2 cellular contexts compared by ENCODE assay signal in genomic region chr19:5154799-5155426, GRCh38.
TF ChIP-seq lines count a peak whose summit lies in the region.

No MANE protein-coding gene starts in this region.

TF ChIP-seq in SK-N-SH treated with all-trans-retinoic acid at 6 μM for 48 hours, 23 proteins besides CTCF, POLR2A, EP300 and RAD21 (continued from another document):
- TF ChIP-seq, protein P1, sequence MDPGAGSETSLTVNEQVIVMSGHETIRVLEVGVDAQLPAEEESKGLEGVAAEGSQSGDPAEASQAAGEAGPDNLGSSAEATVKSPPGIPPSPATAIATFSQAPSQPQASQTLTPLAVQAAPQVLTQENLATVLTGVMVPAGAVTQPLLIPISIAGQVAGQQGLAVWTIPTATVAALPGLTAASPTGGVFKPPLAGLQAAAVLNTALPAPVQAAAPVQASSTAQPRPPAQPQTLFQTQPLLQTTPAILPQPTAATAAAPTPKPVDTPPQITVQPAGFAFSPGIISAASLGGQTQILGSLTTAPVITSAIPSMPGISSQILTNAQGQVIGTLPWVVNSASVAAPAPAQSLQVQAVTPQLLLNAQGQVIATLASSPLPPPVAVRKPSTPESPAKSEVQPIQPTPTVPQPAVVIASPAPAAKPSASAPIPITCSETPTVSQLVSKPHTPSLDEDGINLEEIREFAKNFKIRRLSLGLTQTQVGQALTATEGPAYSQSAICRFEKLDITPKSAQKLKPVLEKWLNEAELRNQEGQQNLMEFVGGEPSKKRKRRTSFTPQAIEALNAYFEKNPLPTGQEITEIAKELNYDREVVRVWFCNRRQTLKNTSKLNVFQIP (CRISPR knock-in tag; IDR thresholded peaks at IDR 0.05; ENCODE audit: borderline replicate concordance, low read depth), result no peak
- TF ChIP-seq CSDC2 (CRISPR knock-in tag; IDR thresholded peaks at IDR 0.05) (no peak), GLIS3 (CRISPR knock-in tag; IDR thresholded peaks at IDR 0.05) (no peak), OSR1 (CRISPR knock-in tag; IDR thresholded peaks at IDR 0.05) (no peak), RARB (CRISPR knock-in tag; IDR thresholded peaks at IDR 0.05) (no peak), BACH2 (CRISPR knock-in tag; IDR thresholded peaks at IDR 0.05; ENCODE audit: borderline replicate concordance) (no peak), ZFP30 (CRISPR knock-in tag; IDR thresholded peaks at IDR 0.05) (no peak), ISL1 (CRISPR knock-in tag; IDR thresholded peaks at IDR 0.05) (no peak), TOX (CRISPR knock-in tag; IDR thresholded peaks at IDR 0.05; ENCODE audit: borderline replicate concordance) (no peak), SNAI2 (CRISPR knock-in tag; IDR thresholded peaks at IDR 0.05) (no peak), ZNF8 (CRISPR knock-in tag; IDR thresholded peaks at IDR 0.05) (no peak), ZNF565 (CRISPR knock-in tag; conservative IDR thresholded peaks at IDR 0.05; ENCODE audit: low read depth) (no peak), PPARA (CRISPR knock-in tag; IDR thresholded peaks at IDR 0.05; ENCODE audit: borderline replicate concordance) (no peak), ZC3H10 (CRISPR knock-in tag; IDR thresholded peaks at IDR 0.05) (no peak), TSHZ2 (CRISPR knock-in tag; IDR thresholded peaks at IDR 0.05) (no peak), ZFP3 (CRISPR knock-in tag; IDR thresholded peaks at IDR 0.05) (no peak), CSRNP3 (CRISPR knock-in tag; IDR thresholded peaks at IDR 0.05) (no peak), ARNTL (CRISPR knock-in tag; IDR thresholded peaks at IDR 0.05; ENCODE audit: borderline replicate concordance, low read depth) (no peak), PATZ1 (CRISPR knock-in tag; IDR thresholded peaks at IDR 0.05; ENCODE audit: borderline replicate concordance) (no peak)
TF ChIP-seq in SK-N-SH treated with all-trans-retinoic acid at 6 μM for 48 hours: peak in this region for 0.

TF ChIP-seq in HepG2, 621 proteins besides CTCF, POLR2A, EP300 and RAD21 (continued from another document):
- TF ChIP-seq, protein P2, sequence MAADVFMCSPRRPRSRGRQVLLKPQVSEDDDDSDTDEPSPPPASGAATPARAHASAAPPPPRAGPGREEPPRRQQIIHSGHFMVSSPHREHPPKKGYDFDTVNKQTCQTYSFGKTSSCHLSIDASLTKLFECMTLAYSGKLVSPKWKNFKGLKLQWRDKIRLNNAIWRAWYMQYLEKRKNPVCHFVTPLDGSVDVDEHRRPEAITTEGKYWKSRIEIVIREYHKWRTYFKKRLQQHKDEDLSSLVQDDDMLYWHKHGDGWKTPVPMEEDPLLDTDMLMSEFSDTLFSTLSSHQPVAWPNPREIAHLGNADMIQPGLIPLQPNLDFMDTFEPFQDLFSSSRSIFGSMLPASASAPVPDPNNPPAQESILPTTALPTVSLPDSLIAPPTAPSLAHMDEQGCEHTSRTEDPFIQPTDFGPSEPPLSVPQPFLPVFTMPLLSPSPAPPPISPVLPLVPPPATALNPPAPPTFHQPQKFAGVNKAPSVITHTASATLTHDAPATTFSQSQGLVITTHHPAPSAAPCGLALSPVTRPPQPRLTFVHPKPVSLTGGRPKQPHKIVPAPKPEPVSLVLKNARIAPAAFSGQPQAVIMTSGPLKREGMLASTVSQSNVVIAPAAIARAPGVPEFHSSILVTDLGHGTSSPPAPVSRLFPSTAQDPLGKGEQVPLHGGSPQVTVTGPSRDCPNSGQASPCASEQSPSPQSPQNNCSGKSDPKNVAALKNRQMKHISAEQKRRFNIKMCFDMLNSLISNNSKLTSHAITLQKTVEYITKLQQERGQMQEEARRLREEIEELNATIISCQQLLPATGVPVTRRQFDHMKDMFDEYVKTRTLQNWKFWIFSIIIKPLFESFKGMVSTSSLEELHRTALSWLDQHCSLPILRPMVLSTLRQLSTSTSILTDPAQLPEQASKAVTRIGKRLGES (CRISPR knock-in tag; IDR thresholded peaks at IDR 0.05; ENCODE audit: borderline replicate concordance), result no peak
- no peak for TF ChIP-seq ZNF781 (CRISPR knock-in tag; IDR thresholded peaks at IDR 0.05; ENCODE audit: borderline replicate concordance, not compliant biosample characterization)
- TF ChIP-seq, protein P3, sequence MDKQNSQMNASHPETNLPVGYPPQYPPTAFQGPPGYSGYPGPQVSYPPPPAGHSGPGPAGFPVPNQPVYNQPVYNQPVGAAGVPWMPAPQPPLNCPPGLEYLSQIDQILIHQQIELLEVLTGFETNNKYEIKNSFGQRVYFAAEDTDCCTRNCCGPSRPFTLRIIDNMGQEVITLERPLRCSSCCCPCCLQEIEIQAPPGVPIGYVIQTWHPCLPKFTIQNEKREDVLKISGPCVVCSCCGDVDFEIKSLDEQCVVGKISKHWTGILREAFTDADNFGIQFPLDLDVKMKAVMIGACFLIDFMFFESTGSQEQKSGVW (CRISPR knock-in tag; IDR thresholded peaks at IDR 0.05; ENCODE audit: borderline replicate concordance), result no peak
- no peak for TF ChIP-seq ZKSCAN8 (CRISPR knock-in tag; IDR thresholded peaks at IDR 0.05; ENCODE audit: borderline replicate concordance)
- no peak for TF ChIP-seq GPN1 (CRISPR knock-in tag; IDR thresholded peaks at IDR 0.05; ENCODE audit: borderline replicate concordance)
- TF ChIP-seq ARID2 (CRISPR knock-in tag; IDR thresholded peaks at IDR 0.05; ENCODE audit: borderline replicate concordance), result no peak
- no peak for TF ChIP-seq GFI1 (CRISPR knock-in tag; IDR thresholded peaks at IDR 0.05; ENCODE audit: borderline replicate concordance)
- no peak for TF ChIP-seq ZNF670 (CRISPR knock-in tag; IDR thresholded peaks at IDR 0.05; ENCODE audit: borderline replicate concordance)
- TF ChIP-seq ZNF232 (CRISPR knock-in tag; IDR thresholded peaks at IDR 0.05; ENCODE audit: borderline replicate concordance), result no peak
TF ChIP-seq in HepG2: peak in this region for 0.
